In genomic region chr1:27143408-27143807, GRCh38 we compare ENCODE assay signal across 11 cellular contexts. TPM values are rescaled to one million over a fixed set of nuclear protein-coding genes. Genes with fewer than 3 reads are reported as not detected.
DNase-seq lines count a peak whose midpoint lies in the region; ATAC-seq and TF ChIP-seq lines count a peak whose summit lies in the region.
"Had no signal": no experiment of that assay in that cellular context is flagged by ENCODE, and none has a peak within 500 bp of the region (broad histone marks: within the 10 kb centered on the region; RNA-seq: fewer than 3 reads in every experiment).

No MANE protein-coding gene starts in this region.

- no peaks in the 10 kb centered on the region for H3K9me3 ChIP-seq in naive thymus-derived CD4-positive, alpha-beta T cell (ENCODE audit: control insufficient read depth in 2 of 3, low read length in 3 of 3)
- H3K9me3 ChIP-seq in vagina, result no peaks in the 10 kb centered on the region

- POLR2A ChIA-PET in naive thymus-derived CD4-positive, alpha-beta T cell (lab: Charles Lee), result interaction anchor here (0.6 to 14.4 kb wide), 6 partner anchors 8 to 259 kb away, joined by 3 to 202 read pairs (median 3); partner anchors contain the start of gene SLC9A1

- TF ChIP-seq POLR2A in vagina (IDR thresholded peaks at IDR 0.05), result no peak

- peaks cover 71% of the 10 kb centered on the region for H3K4me1 Mint-ChIP-seq in activated naive CD4-positive, alpha-beta T cell treated with anti-CD3 and anti-CD28 coated beads, Interleukin-2, amount 50 U/mL, for 24 hours
- peaks cover 21 to 28% of the 10 kb centered on the region in 2 donors for H3K4me1 Mint-ChIP-seq in effector memory CD8-positive, alpha-beta T cell (ENCODE audit: low read depth in 2 of 2)
- H3K4me1 Mint-ChIP-seq in naive thymus-derived CD4-positive, alpha-beta T cell, result peaks cover 38 to 79% (median 59%) of the 10 kb centered on the region in 7 donors

- ATAC-seq in effector memory CD8-positive, alpha-beta T cell (replicated peaks), result no peak
- no peak for ATAC-seq in naive thymus-derived CD4-positive, alpha-beta T cell
- ATAC-seq in left colon, result no peak

- intact Hi-C loops in naive thymus-derived CD4-positive, alpha-beta T cell (cut with micrococcal nuclease), result no loop called here
- intact Hi-C loops in vagina (cut with DNase I), result no loop called here
- intact Hi-C loops in left colon (cut with DNase I, micrococcal nuclease), result no loop called here

- peaks cover 0 to 25% of the 10 kb centered on the region in 2 donors for H3K4me1 ChIP-seq in naive thymus-derived CD4-positive, alpha-beta T cell (ENCODE audit: control insufficient read depth in 2 of 2, insufficient read depth in 2 of 2, low read length in 2 of 2)
- peaks cover 84% of the 10 kb centered on the region for H3K4me1 ChIP-seq in vagina

- peaks cover 0 to 4% (median 0%) of the 10 kb centered on the region in 3 experiments for H3K36me3 ChIP-seq in naive thymus-derived CD4-positive, alpha-beta T cell (ENCODE audit: control insufficient read depth in 2 of 3, insufficient read depth in 3 of 3, low read length in 3 of 3)
- H3K36me3 ChIP-seq in vagina, result no peaks in the 10 kb centered on the region

- peak overlapping the region; percentile 60 for H3K27ac ChIP-seq in naive thymus-derived CD4-positive, alpha-beta T cell (ENCODE audit: low read depth, low read length)
- peak overlapping the region; percentile 78 for H3K27ac ChIP-seq in vagina

- H3K4me3 Mint-ChIP-seq in activated naive CD4-positive, alpha-beta T cell treated with anti-CD3 and anti-CD28 coated beads, Interleukin-2, amount 50 U/mL, for 24 hours, result no peak overlapping the region
- H3K4me3 Mint-ChIP-seq in effector memory CD8-positive, alpha-beta T cell, result no peak overlapping the region
- H3K4me3 Mint-ChIP-seq in naive thymus-derived CD4-positive, alpha-beta T cell, result peak overlapping the region in 6 of 10 donors; percentile 20 to 66 (median 61)

- peaks cover 3% of the 10 kb centered on the region for H3K36me3 Mint-ChIP-seq in activated naive CD4-positive, alpha-beta T cell treated with anti-CD3 and anti-CD28 coated beads, Interleukin-2, amount 50 U/mL, for 24 hours
- peaks cover 8% of the 10 kb centered on the region for H3K36me3 Mint-ChIP-seq in effector memory CD8-positive, alpha-beta T cell (ENCODE audit: insufficient read depth)
- peaks cover 0 to 10% (median 4%) of the 10 kb centered on the region in 5 donors for H3K36me3 Mint-ChIP-seq in naive thymus-derived CD4-positive, alpha-beta T cell

- peak overlapping the region; percentile 93 for H3K27ac Mint-ChIP-seq in activated naive CD4-positive, alpha-beta T cell treated with anti-CD3 and anti-CD28 coated beads, Interleukin-2, amount 50 U/mL, for 24 hours
- H3K27ac Mint-ChIP-seq in effector memory CD8-positive, alpha-beta T cell, result peak overlapping the region; percentile 41 to 89
- peak overlapping the region; percentile 38 to 99 (median 93) for H3K27ac Mint-ChIP-seq in naive thymus-derived CD4-positive, alpha-beta T cell

- no peaks in the 10 kb centered on the region for H3K9me3 Mint-ChIP-seq in activated naive CD4-positive, alpha-beta T cell treated with anti-CD3 and anti-CD28 coated beads, Interleukin-2, amount 50 U/mL, for 24 hours
- H3K9me3 Mint-ChIP-seq in effector memory CD8-positive, alpha-beta T cell, result no peaks in the 10 kb centered on the region
- H3K9me3 Mint-ChIP-seq in naive thymus-derived CD4-positive, alpha-beta T cell, result peaks cover 0 to 1% (median 0%) of the 10 kb centered on the region in 11 donors

- H3K27me3 ChIP-seq in naive thymus-derived CD4-positive, alpha-beta T cell (ENCODE audit: control insufficient read depth in 2 of 2, insufficient read depth in 2 of 2, low read length in 2 of 2), result no peaks in the 10 kb centered on the region
- no peaks in the 10 kb centered on the region for H3K27me3 ChIP-seq in vagina

- no peak for TF ChIP-seq CTCF in vagina (IDR thresholded peaks at IDR 0.05)

- DNase-seq in activated naive CD4-positive, alpha-beta T cell treated with anti-CD3 and anti-CD28 coated beads, Interleukin-2, amount 50 U/mL, for 16 hours, result no peak
- no peak for DNase-seq in effector memory CD8-positive, alpha-beta T cell
- no peak for DNase-seq in naive thymus-derived CD4-positive, alpha-beta T cell
- DNase-seq in vagina (ENCODE audit: extremely low spot score in 2 of 2) (no peak), left colon (no peak)
- no peak for DNase-seq in stimulated activated CD4-positive, alpha-beta T cell treated with anti-CD3 and anti-CD28 coated beads, Interleukin-2, amount 100 ng/mL, for 24 hours
- DNase-seq in activated CD4-positive, CD25-positive, alpha-beta regulatory T cell (lab: John Stamatoyannopoulos, UW), result no peak
- DNase-seq: AML-193, kidney, RPMI8226 had no signal

- CTCF ChIA-PET in naive thymus-derived CD4-positive, alpha-beta T cell (lab: Charles Lee), result interaction anchor here (0.7 to 3.1 kb wide), 3 partner anchors 11 to 151 kb away, joined by 3 to 18 read pairs (median 3); partner anchors contain the start of gene SLC9A1

- H3K27me3 Mint-ChIP-seq in activated naive CD4-positive, alpha-beta T cell treated with anti-CD3 and anti-CD28 coated beads, Interleukin-2, amount 50 U/mL, for 24 hours, result no peaks in the 10 kb centered on the region
- H3K27me3 Mint-ChIP-seq in effector memory CD8-positive, alpha-beta T cell, result no peaks in the 10 kb centered on the region
- H3K27me3 Mint-ChIP-seq in naive thymus-derived CD4-positive, alpha-beta T cell, result no peaks in the 10 kb centered on the region

- H3K4me3 ChIP-seq in naive thymus-derived CD4-positive, alpha-beta T cell (ENCODE audit: low read length), result no peak overlapping the region
- H3K4me3 ChIP-seq in vagina, result no peak overlapping the region

RNA-seq across cellular contexts. Expression of gene SLC9A1, which starts 11.5 kb away (rescaled TPM):
- 10 to 100 TPM; 13.2 to 25.7 (median 21.1) TPM for total RNA-seq in naive thymus-derived CD4-positive, alpha-beta T cell
- polyA plus RNA-seq in naive thymus-derived CD4-positive, alpha-beta T cell, result 10 to 100 TPM in 1 of 2 donors, 1 to 10 TPM in 1; 7.1 to 18.2 TPM
- total RNA-seq in vagina, result 10.6 TPM
- total RNA-seq in left colon, result 100 to 1,000 TPM; 122 to 131 TPM

Comparison
In these comparisons a context has a peak if more than half of its experiments do, and no peak if none do; other contexts are left out.
1. H3K4me3 Mint-ChIP-seq: peak in naive thymus-derived CD4-positive, alpha-beta T cell (6 of 10); none in activated naive CD4-positive, alpha-beta T cell treated with anti-CD3 and anti-CD28 coated beads, Interleukin-2, amount 50 U/mL, for 24 hours (single experiment) and effector memory CD8-positive, alpha-beta T cell (0 of 2).
2. RNA of gene SLC9A1, which starts 11.5 kb away (total RNA-seq): 122 to 131 TPM in left colon; 13.2 to 25.7 TPM in naive thymus-derived CD4-positive, alpha-beta T cell and 10.6 TPM in vagina (single experiment); every median in the first group is over 4 times any median in the second.
3. Peak in every context shown above with its lines, with median percentiles within 50 percentile points of each other: H3K27ac Mint-ChIP-seq.